ENCODE assay signal across 15 cellular contexts in the genomic region with DNA sequence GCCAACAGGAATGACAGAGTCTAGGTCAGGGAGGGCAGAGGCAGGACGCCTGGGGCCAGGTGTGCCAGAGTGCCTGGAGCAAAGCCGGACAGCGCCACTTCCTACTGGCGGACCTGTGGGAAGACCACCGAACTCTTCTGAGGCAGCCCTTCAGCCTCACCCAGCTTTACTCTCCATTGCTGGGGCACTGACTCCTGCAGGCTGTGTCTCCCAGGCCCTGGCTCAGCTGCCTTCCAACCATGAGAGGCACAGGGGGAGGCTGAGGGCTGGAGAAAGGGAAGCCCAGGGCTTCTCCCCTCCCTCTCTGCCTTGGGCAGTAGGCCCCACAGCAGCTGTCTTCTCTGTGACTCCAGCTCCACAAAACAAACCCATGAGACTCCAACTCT.
DNase-seq lines count a peak whose midpoint lies in the region; ATAC-seq and TF ChIP-seq lines count a peak whose summit lies in the region.
"Had no signal": no experiment of that assay in that cellular context is flagged by ENCODE, and none has a peak within 500 bp of the region (broad histone marks: within the 10 kb centered on the region; RNA-seq: fewer than 3 reads in every experiment).

No MANE protein-coding gene starts in this region.

- H3K27ac Mint-ChIP-seq in CD14-positive monocyte (no peak overlapping the region), endodermal cell (no peak overlapping the region), neural progenitor cell (peak overlapping the region; percentile 30)
- H3K27ac Mint-ChIP-seq in T-helper 2 cell treated with Interferon-gamma antibody and Interleukin-4, amounts not matched to agents 5 μg/mL and 100 μg/mL, for 36 hours = no peak overlapping the region
- H3K27ac Mint-ChIP-seq: CD4-positive, alpha-beta T cell; HFFc6 had no signal

- H3K9me3 ChIP-seq in endodermal cell (ENCODE audit: control insufficient read depth, low read length) (no peaks in the 10 kb centered on the region), neural progenitor cell (ENCODE audit: low read depth) (no peaks in the 10 kb centered on the region), upper lobe of right lung (no peaks in the 10 kb centered on the region)
- H3K9me3 ChIP-seq: BLaER1 treated with 17β-estradiol and CSF1 and Interleukin-3, amounts not matched to agents 10 nM and 100 nM had no signal

- H3K4me3 ChIP-seq in endodermal cell (ENCODE audit: low read length) (no peak overlapping the region), neural progenitor cell (no peak overlapping the region), upper lobe of right lung (no peak overlapping the region)
- H3K4me3 ChIP-seq: BLaER1 treated with 17β-estradiol and CSF1 and Interleukin-3, amounts not matched to agents 10 nM and 100 nM had no signal

- H3K4me1 Mint-ChIP-seq in CD14-positive monocyte (no peaks in the 10 kb centered on the region), endodermal cell (peaks cover 6% of the 10 kb centered on the region), neural progenitor cell (peaks cover 45% of the 10 kb centered on the region)
- no peaks in the 10 kb centered on the region for H3K4me1 Mint-ChIP-seq in T-helper 2 cell treated with Interferon-gamma antibody and Interleukin-4, amounts not matched to agents 5 μg/mL and 100 μg/mL, for 36 hours (ENCODE audit: low read depth)

- ATAC-seq in upper lobe of right lung (no peak), GM18858 (IDR thresholded peaks at IDR 0.05; ENCODE audit: unreplicated experiment) (no peak), GM19328 (IDR thresholded peaks at IDR 0.05; ENCODE audit: unreplicated experiment) (no peak)
- ATAC-seq: HepG2 had no signal

- H3K9ac ChIP-seq in endodermal cell (ENCODE audit: extremely low read depth, low read length, poor library complexity, severe bottlenecking) (no peak overlapping the region), neural progenitor cell (no peak overlapping the region)
- H3K9ac ChIP-seq: BLaER1 treated with 17β-estradiol and CSF1 and Interleukin-3, amounts not matched to agents 10 nM and 100 nM had no signal

- H3K9me3 Mint-ChIP-seq in CD14-positive monocyte (no peaks in the 10 kb centered on the region), endodermal cell (no peaks in the 10 kb centered on the region), neural progenitor cell (no peaks in the 10 kb centered on the region)
- H3K9me3 Mint-ChIP-seq in T-helper 2 cell treated with Interferon-gamma antibody and Interleukin-4, amounts not matched to agents 5 μg/mL and 100 μg/mL, for 36 hours = no peaks in the 10 kb centered on the region
- H3K9me3 Mint-ChIP-seq: CD4-positive, alpha-beta T cell; HFFc6 had no signal

- H3K27me3 Mint-ChIP-seq in CD14-positive monocyte (ENCODE audit: low read depth in 3 of 3) = peaks cover 4 to 6% (median 4%) of the 10 kb centered on the region in 3 donors
- no peaks in the 10 kb centered on the region for H3K27me3 Mint-ChIP-seq in endodermal cell (ENCODE audit: insufficient read depth)
- peaks cover 16% of the 10 kb centered on the region for H3K27me3 Mint-ChIP-seq in neural progenitor cell (ENCODE audit: insufficient read depth, low read depth)
- no peaks in the 10 kb centered on the region for H3K27me3 Mint-ChIP-seq in T-helper 2 cell treated with Interferon-gamma antibody and Interleukin-4, amounts not matched to agents 5 μg/mL and 100 μg/mL, for 36 hours (ENCODE audit: low read depth)
- H3K27me3 Mint-ChIP-seq: CD4-positive, alpha-beta T cell had no signal

- TF ChIP-seq CTCF in CD14-positive monocyte (IDR thresholded peaks at IDR 0.05) = no peak
- TF ChIP-seq CTCF in endodermal cell (conservative IDR thresholded peaks at IDR 0.05) = no peak
- no peak for TF ChIP-seq CTCF in neural progenitor cell (IDR thresholded peaks at IDR 0.05)
- no peak for TF ChIP-seq CTCF in upper lobe of right lung (IDR thresholded peaks at IDR 0.05)

- no peak overlapping the region for H3K27ac ChIP-seq in endodermal cell (ENCODE audit: low read depth, low read length)
- H3K27ac ChIP-seq in neural progenitor cell = no peak overlapping the region
- no peak overlapping the region for H3K27ac ChIP-seq in upper lobe of right lung
- H3K27ac ChIP-seq: BLaER1 treated with 17β-estradiol and CSF1 and Interleukin-3, amounts not matched to agents 10 nM and 100 nM had no signal

- no peak overlapping the region for H3K4me2 ChIP-seq in neural progenitor cell
- H3K4me2 ChIP-seq: BLaER1 treated with 17β-estradiol and CSF1 and Interleukin-3, amounts not matched to agents 10 nM and 100 nM had no signal

- intact Hi-C loops in CD14-positive monocyte (cut with micrococcal nuclease) = no loop called here
- intact Hi-C loops in upper lobe of right lung (cut with DNase I) = no loop called here

- no peak overlapping the region for H2AFZ ChIP-seq in neural progenitor cell (replicated peaks)

- H3K27me3 ChIP-seq in endodermal cell (ENCODE audit: control insufficient read depth, insufficient read depth, low read length, poor library complexity, severe bottlenecking) (no peaks in the 10 kb centered on the region), neural progenitor cell (no peaks in the 10 kb centered on the region), upper lobe of right lung (no peaks in the 10 kb centered on the region)
- H3K27me3 ChIP-seq: BLaER1 treated with 17β-estradiol and CSF1 and Interleukin-3, amounts not matched to agents 10 nM and 100 nM had no signal

- H3F3A ChIP-seq in neural progenitor cell (ENCODE audit: low read depth) = peaks cover 8% of the 10 kb centered on the region

- H3K36me3 Mint-ChIP-seq in CD14-positive monocyte = no peaks in the 10 kb centered on the region
- no peaks in the 10 kb centered on the region for H3K36me3 Mint-ChIP-seq in endodermal cell (ENCODE audit: low read depth)
- H3K36me3 Mint-ChIP-seq in neural progenitor cell = no peaks in the 10 kb centered on the region
- no peaks in the 10 kb centered on the region for H3K36me3 Mint-ChIP-seq in T-helper 2 cell treated with Interferon-gamma antibody and Interleukin-4, amounts not matched to agents 5 μg/mL and 100 μg/mL, for 36 hours (ENCODE audit: low read depth)

- 86 to 96% methylated on average over 4 to 5 of the region's 5 CpGs for WGBS in endodermal cell (ENCODE audit: insufficient coverage in 1 of 2, insufficient read length in 1 of 2), 2 experiments

- no peaks in the 10 kb centered on the region for H4K20me1 ChIP-seq in neural progenitor cell (ENCODE audit: low read depth)
- H4K20me1 ChIP-seq: BLaER1 treated with 17β-estradiol and CSF1 and Interleukin-3, amounts not matched to agents 10 nM and 100 nM had no signal

- DNase-seq in CD14-positive monocyte (ENCODE audit: low spot score) (peak; percentile 27), endodermal cell (peak; percentile 37), neural progenitor cell (ENCODE audit: low spot score) (no peak), upper lobe of right lung (peak; percentile 40)
- no peak for DNase-seq in T-helper 2 cell treated with Interferon-gamma antibody and Interleukin-4, amounts not matched to agents 5 μg/mL and 100 μg/mL, for 36 hours (ENCODE audit: low spot score)
- DNase-seq: ACHN; Calu3; CD4-positive, alpha-beta T cell; DMS 273 treated with DMSO at 0.1 percent for 48 hours; HCEC 1CT; HFFc6 had no signal

- H3K79me2 ChIP-seq in neural progenitor cell (ENCODE audit: low read depth) = no peaks in the 10 kb centered on the region

- H3K4me1 ChIP-seq in endodermal cell (ENCODE audit: control insufficient read depth, insufficient read depth, low read length) (no peaks in the 10 kb centered on the region), neural progenitor cell (peaks cover 42% of the 10 kb centered on the region), upper lobe of right lung (no peaks in the 10 kb centered on the region)

- H3K36me3 ChIP-seq in endodermal cell (ENCODE audit: control insufficient read depth, insufficient read depth, low read length) (no peaks in the 10 kb centered on the region), neural progenitor cell (no peaks in the 10 kb centered on the region), upper lobe of right lung (no peaks in the 10 kb centered on the region)
- H3K36me3 ChIP-seq: BLaER1 treated with 17β-estradiol and CSF1 and Interleukin-3, amounts not matched to agents 10 nM and 100 nM had no signal

- H3K4me3 Mint-ChIP-seq in CD14-positive monocyte (no peak overlapping the region), endodermal cell (no peak overlapping the region), neural progenitor cell (no peak overlapping the region)
- H3K4me3 Mint-ChIP-seq in T-helper 2 cell treated with Interferon-gamma antibody and Interleukin-4, amounts not matched to agents 5 μg/mL and 100 μg/mL, for 36 hours = no peak overlapping the region
- H3K4me3 Mint-ChIP-seq: CD4-positive, alpha-beta T cell; HFFc6 had no signal

Comparison
In these comparisons a context has a peak if more than half of its experiments do, and no peak if none do; other contexts are left out.
1. DNase-seq: peak in CD14-positive monocyte (single experiment), endodermal cell (single experiment) and upper lobe of right lung (single experiment); none in neural progenitor cell (single experiment) and T-helper 2 cell treated with Interferon-gamma antibody and Interleukin-4, amounts not matched to agents 5 μg/mL and 100 μg/mL, for 36 hours (single experiment).